In genomic region chr3:114899186-114899931, GRCh38 we compare ENCODE assay signal across 10 cellular contexts.
DNase-seq lines count a peak whose midpoint lies in the region; ATAC-seq, FAIRE-seq and TF ChIP-seq lines count a peak whose summit lies in the region.
"Had no signal": no experiment of that assay in that cellular context is flagged by ENCODE, and none has a peak within 500 bp of the region (broad histone marks: within the 10 kb centered on the region; RNA-seq: fewer than 3 reads in every experiment).

No MANE protein-coding gene starts in this region.

- ATAC-seq in HG02610 (IDR thresholded peaks at IDR 0.05; ENCODE audit: unreplicated experiment) (peak; percentile 59), GM18873 (IDR thresholded peaks at IDR 0.05; ENCODE audit: low FRiP score, unreplicated experiment) (no peak), T-helper 17 cell (no peak)

- no peak overlapping the region for H3K4me3 Mint-ChIP-seq in T-helper 17 cell
- H3K4me3 Mint-ChIP-seq: activated naive CD8-positive, alpha-beta T cell had no signal

- H3K9me3 ChIP-seq in T-helper 17 cell (ENCODE audit: control insufficient read depth, low read length, poor library complexity, severe bottlenecking) = no peaks in the 10 kb centered on the region
- H3K9me3 ChIP-seq: SJSA1 had no signal

- H3K36me3 Mint-ChIP-seq in T-helper 17 cell (ENCODE audit: low read depth) = peaks cover 2% of the 10 kb centered on the region

- H3K27me3 Mint-ChIP-seq in T-helper 17 cell = no peaks in the 10 kb centered on the region
- H3K27me3 Mint-ChIP-seq: activated naive CD8-positive, alpha-beta T cell had no signal

- H3K4me1 Mint-ChIP-seq in T-helper 17 cell = peaks cover 10% of the 10 kb centered on the region

- DNase-seq in NCI-H345 (lab: John Stamatoyannopoulos, UW) = peak; percentile 90
- peak; percentile 46 for DNase-seq in glomerular visceral epithelial cell (ENCODE audit: extremely low spot score)
- DNase-seq in retinal pigment epithelial cell (ENCODE audit: low read depth) = peak; percentile 34
- DNase-seq in HTR-8/SVneo (ENCODE audit: insufficient read length, low spot score) = no peak
- no peak for DNase-seq in T-helper 17 cell
- no peak for DNase-seq in stimulated activated CD4-positive, alpha-beta T cell treated with anti-CD3 and anti-CD28 coated beads, Interleukin-1b, Interleukin-23, amount 100 ng/mL, for 48 hours

- no peak overlapping the region for H3K27ac Mint-ChIP-seq in T-helper 17 cell
- H3K27ac Mint-ChIP-seq: activated naive CD8-positive, alpha-beta T cell had no signal

- FAIRE-seq in HTR-8/SVneo (lab: Jason Lieb, UNC) = no peak

- no peak for TF ChIP-seq CTCF in retinal pigment epithelial cell (conservative IDR thresholded peaks at IDR 0.05; ENCODE audit: low read depth, low read length)

- no peak overlapping the region for H3K4me3 ChIP-seq in retinal pigment epithelial cell (ENCODE audit: low read length)
- H3K4me3 ChIP-seq: SJSA1 had no signal

Comparison
In these comparisons a context has a peak if more than half of its experiments do, and no peak if none do; other contexts are left out.
1. DNase-seq: peak in NCI-H345 (single experiment), glomerular visceral epithelial cell (single experiment) and retinal pigment epithelial cell (single experiment); none in HTR-8/SVneo (single experiment), T-helper 17 cell (0 of 3) and stimulated activated CD4-positive, alpha-beta T cell treated with anti-CD3 and anti-CD28 coated beads, Interleukin-1b, Interleukin-23, amount 100 ng/mL, for 48 hours (single experiment).